ENCODE assay signal across 1 cellular context in genomic region chr16:70375636-70376611, GRCh38.
A peak's percentile ranks its signal among the peaks of the same experiment; 100 is the strongest.
TF ChIP-seq lines count a peak whose summit lies in the region.

No MANE protein-coding gene starts in this region.

TF ChIP-seq in GM12878, 131 proteins besides CTCF, POLR2A, EP300 and RAD21:
- TF ChIP-seq, protein P1, sequence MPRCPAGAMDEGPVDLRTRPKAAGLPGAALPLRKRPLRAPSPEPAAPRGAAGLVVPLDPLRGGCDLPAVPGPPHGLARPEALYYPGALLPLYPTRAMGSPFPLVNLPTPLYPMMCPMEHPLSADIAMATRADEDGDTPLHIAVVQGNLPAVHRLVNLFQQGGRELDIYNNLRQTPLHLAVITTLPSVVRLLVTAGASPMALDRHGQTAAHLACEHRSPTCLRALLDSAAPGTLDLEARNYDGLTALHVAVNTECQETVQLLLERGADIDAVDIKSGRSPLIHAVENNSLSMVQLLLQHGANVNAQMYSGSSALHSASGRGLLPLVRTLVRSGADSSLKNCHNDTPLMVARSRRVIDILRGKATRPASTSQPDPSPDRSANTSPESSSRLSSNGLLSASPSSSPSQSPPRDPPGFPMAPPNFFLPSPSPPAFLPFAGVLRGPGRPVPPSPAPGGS (IDR thresholded peaks at IDR 0.05; ENCODE audit: borderline replicate concordance, insufficient read depth, low read depth, low read length, poor library complexity, severe bottlenecking): peak; percentile 12
- TF ChIP-seq ELK1 (IDR thresholded peaks at IDR 0.05; ENCODE audit: low read depth, low read length): no peak
